ENCODE assay signal across 7 cellular contexts in the genomic region with DNA sequence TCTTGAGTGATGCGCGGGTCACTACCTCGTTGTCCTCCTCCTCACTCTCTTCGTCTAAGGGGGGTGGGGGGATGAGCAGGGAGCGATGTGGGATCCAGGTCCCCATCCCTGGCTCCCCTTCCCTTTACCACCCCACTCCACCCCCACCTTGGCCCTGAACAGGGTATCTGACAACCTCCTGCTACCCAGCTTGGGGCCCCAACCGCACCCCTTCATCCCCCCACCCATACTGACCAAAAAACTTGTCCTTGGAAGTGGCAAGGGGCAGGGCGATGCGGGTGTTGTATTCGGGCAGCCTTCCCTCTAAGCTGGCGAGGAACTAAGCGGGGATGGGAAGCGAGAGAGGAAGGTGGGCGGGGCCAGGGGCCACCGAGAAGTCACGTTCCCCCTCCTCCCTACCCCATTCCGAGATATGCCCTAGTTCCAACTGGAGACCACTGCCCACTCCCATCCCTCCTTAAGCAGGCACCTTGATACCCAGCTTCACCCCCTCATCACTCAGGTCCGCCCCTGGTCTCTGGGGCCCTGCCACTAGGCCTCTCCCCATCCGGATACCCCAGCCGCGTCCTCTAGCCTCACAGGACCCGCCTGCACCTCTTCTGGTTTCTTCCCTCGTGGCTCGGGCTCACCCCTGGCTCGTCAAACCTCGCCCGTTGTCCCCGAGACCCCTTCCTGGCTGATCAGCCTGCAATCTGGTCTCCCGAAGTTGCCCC. TPM values are rescaled to one million over a fixed set of nuclear protein-coding genes. Genes with fewer than 3 reads are reported as not detected.
DNase-seq lines count a peak whose midpoint lies in the region; ATAC-seq, FAIRE-seq and TF ChIP-seq lines count a peak whose summit lies in the region.
"Had no signal": no experiment of that assay in that cellular context is flagged by ENCODE, and none has a peak within 500 bp of the region (broad histone marks: within the 10 kb centered on the region; RNA-seq: fewer than 3 reads in every experiment).

No MANE protein-coding gene starts in this region.

- H3K27me3 ChIP-seq in astrocyte (ENCODE audit: insufficient read depth, low read length), result peaks cover 58% of the 10 kb centered on the region
- H3K27me3 ChIP-seq in naive thymus-derived CD4-positive, alpha-beta T cell (ENCODE audit: control insufficient read depth in 2 of 2, insufficient read depth in 2 of 2, low read length in 2 of 2), result peaks cover 9 to 36% of the 10 kb centered on the region in 2 donors

- no peak overlapping the region for H3K9ac ChIP-seq in astrocyte (ENCODE audit: low read length)

- no peak for ATAC-seq in naive thymus-derived CD4-positive, alpha-beta T cell
- no peak for ATAC-seq in omental fat pad (ENCODE audit: low FRiP score)

- intact Hi-C loops in naive thymus-derived CD4-positive, alpha-beta T cell (cut with micrococcal nuclease), result no loop called here

- H3K9me3 ChIP-seq in astrocyte (ENCODE audit: insufficient read depth, low read depth, low read length), result no peaks in the 10 kb centered on the region
- no peaks in the 10 kb centered on the region for H3K9me3 ChIP-seq in naive thymus-derived CD4-positive, alpha-beta T cell (ENCODE audit: control insufficient read depth in 2 of 3, low read length in 3 of 3)

- no peaks in the 10 kb centered on the region for H3K36me3 Mint-ChIP-seq in astrocyte (ENCODE audit: low read depth, unreplicated experiment)
- H3K36me3 Mint-ChIP-seq in naive thymus-derived CD4-positive, alpha-beta T cell, result no peaks in the 10 kb centered on the region

- DNase-seq in DMS153 treated with DMSO at 0.1 percent for 48 hours (lab: John Stamatoyannopoulos, UW; ENCODE audit: unreplicated experiment), result peak; percentile 10
- DNase-seq in astrocyte (ENCODE audit: low read depth), result no peak
- DNase-seq in naive thymus-derived CD4-positive, alpha-beta T cell, result peak in 2 of 9 donors; percentile 24 to 29
- no peak for DNase-seq in omental fat pad (ENCODE audit: low spot score)
- no peak for DNase-seq in GM19239 (ENCODE audit: insufficient read length, low spot score)
- DNase-seq in DMS 273 treated with DMSO at 0.1 percent for 48 hours (lab: John Stamatoyannopoulos, UW), result no peak

- CTCF ChIA-PET in naive thymus-derived CD4-positive, alpha-beta T cell (lab: Charles Lee), result interaction anchor here (0.8 to 1.2 kb wide), 2 partner anchors 40 to 44 kb away, joined by 4 read pairs; no protein-coding TSS in a partner anchor

- H3K27me3 Mint-ChIP-seq in astrocyte (ENCODE audit: low read depth, unreplicated experiment), result peaks cover 46% of the 10 kb centered on the region
- H3K27me3 Mint-ChIP-seq in naive thymus-derived CD4-positive, alpha-beta T cell, result peaks cover 34 to 76% (median 52%) of the 10 kb centered on the region in 5 donors

- no peaks in the 10 kb centered on the region for H3K4me1 Mint-ChIP-seq in astrocyte (ENCODE audit: low read depth, unreplicated experiment)
- H3K4me1 Mint-ChIP-seq in naive thymus-derived CD4-positive, alpha-beta T cell, result peaks cover 27 to 45% (median 36%) of the 10 kb centered on the region in 7 donors

- POLR2A ChIA-PET in naive thymus-derived CD4-positive, alpha-beta T cell (lab: Charles Lee), result interaction anchor here (0.6 to 5.4 kb wide), 5 partner anchors 10 to 46 kb away, joined by 3 to 31 read pairs (median 5); partner anchors contain the start of genes EPOR and SWSAP1

- H3K4me3 ChIP-seq in astrocyte (ENCODE audit: insufficient read depth, low read depth, low read length), result no peak overlapping the region
- peak overlapping the region; percentile 47 for H3K4me3 ChIP-seq in naive thymus-derived CD4-positive, alpha-beta T cell (ENCODE audit: low read length)

- no peak overlapping the region for H3K4me3 Mint-ChIP-seq in astrocyte (ENCODE audit: unreplicated experiment)
- peak overlapping the region; percentile 57 to 85 (median 76) for H3K4me3 Mint-ChIP-seq in naive thymus-derived CD4-positive, alpha-beta T cell

- H3K27ac ChIP-seq in astrocyte (ENCODE audit: low read depth, low read length), result no peak overlapping the region
- no peak overlapping the region for H3K27ac ChIP-seq in naive thymus-derived CD4-positive, alpha-beta T cell (ENCODE audit: low read depth, low read length)

- H2AFZ ChIP-seq in astrocyte (ENCODE audit: low read depth, low read length), result no peak overlapping the region

- H3K4me2 ChIP-seq in astrocyte (ENCODE audit: low read length), result peak overlapping the region; percentile 54

- no peak for FAIRE-seq in astrocyte (lab: Jason Lieb, UNC)
- no peak for FAIRE-seq in GM19239 (lab: Jason Lieb, UNC)

- H4K20me1 ChIP-seq in astrocyte (ENCODE audit: insufficient read depth, low read length), result no peaks in the 10 kb centered on the region

- H3K36me3 ChIP-seq in astrocyte (ENCODE audit: insufficient read depth, low read length), result no peaks in the 10 kb centered on the region
- no peaks in the 10 kb centered on the region for H3K36me3 ChIP-seq in naive thymus-derived CD4-positive, alpha-beta T cell (ENCODE audit: control insufficient read depth in 2 of 3, insufficient read depth in 3 of 3, low read length in 3 of 3)

- peaks cover 3% of the 10 kb centered on the region for H3K4me1 ChIP-seq in astrocyte (ENCODE audit: insufficient read depth, low read length)
- peaks cover 14 to 40% of the 10 kb centered on the region in 2 donors for H3K4me1 ChIP-seq in naive thymus-derived CD4-positive, alpha-beta T cell (ENCODE audit: control insufficient read depth in 2 of 2, insufficient read depth in 2 of 2, low read length in 2 of 2)

- H3K9me3 Mint-ChIP-seq in astrocyte (ENCODE audit: unreplicated experiment), result peaks cover 3% of the 10 kb centered on the region
- peaks cover 0 to 3% (median 0%) of the 10 kb centered on the region in 11 donors for H3K9me3 Mint-ChIP-seq in naive thymus-derived CD4-positive, alpha-beta T cell

- no peaks in the 10 kb centered on the region for H3K79me2 ChIP-seq in astrocyte (ENCODE audit: insufficient read depth, low read length)

- no peak for TF ChIP-seq CTCF in astrocyte (IDR thresholded peaks at IDR 0.05; ENCODE audit: insufficient read depth, low read depth, low read length)
- no peak for TF ChIP-seq CTCF in omental fat pad (IDR thresholded peaks at IDR 0.05)

- H3K27ac Mint-ChIP-seq in astrocyte (ENCODE audit: unreplicated experiment), result no peak overlapping the region
- H3K27ac Mint-ChIP-seq in naive thymus-derived CD4-positive, alpha-beta T cell, result peak overlapping the region in 2 of 9 donors; percentile 41 to 52

RNA-seq across cellular contexts. Expression of gene RGL3, which starts 1.9 kb away (rescaled TPM):
- 1.3 and 3.6 TPM in 2 replicates for total RNA-seq in astrocyte
- not detected for total RNA-seq in naive thymus-derived CD4-positive, alpha-beta T cell
- not detected for polyA plus RNA-seq in naive thymus-derived CD4-positive, alpha-beta T cell
- total RNA-seq in omental fat pad, result 10 to 100 TPM in 1 of 4 donors, 1 to 10 TPM in 3; 5.9 to 22.9 (median 7.3) TPM
- total RNA-seq: T-helper 1 cell treated with Interleukin-12 subunit alpha and Interleukin-12 subunit beta and Interleukin-4 antibody, amounts not matched to agents 30 ng/mL and 1 ng/mL, for 36 hours had no signal

RNA-seq across cellular contexts. Expression of gene ODAD3, which starts 13.9 kb away (rescaled TPM):
- total RNA-seq in astrocyte, result 0.62 and 0.66 TPM in 2 replicates
- total RNA-seq in naive thymus-derived CD4-positive, alpha-beta T cell, result not detected
- not detected for polyA plus RNA-seq in naive thymus-derived CD4-positive, alpha-beta T cell
- under 1 TPM in 1 of 4 donors, not detected in 3; 0.46 TPM for total RNA-seq in omental fat pad
- total RNA-seq: T-helper 1 cell treated with Interleukin-12 subunit alpha and Interleukin-12 subunit beta and Interleukin-4 antibody, amounts not matched to agents 30 ng/mL and 1 ng/mL, for 36 hours had no signal

RNA-seq across cellular contexts. Expression of gene PRKCSH, which starts 14.4 kb away (rescaled TPM):
- total RNA-seq in astrocyte (405 and 431 TPM in 2 replicates), omental fat pad (100 to 1,000 TPM in 1 of 4 donors, 10 to 100 TPM in 3; 65.6 to 101 (median 87.6) TPM)
- total RNA-seq in naive thymus-derived CD4-positive, alpha-beta T cell, result 100 to 1,000 TPM; 254 to 332 (median 288) TPM
- 10 to 100 TPM; 30.6 to 53.9 TPM for polyA plus RNA-seq in naive thymus-derived CD4-positive, alpha-beta T cell

RNA-seq across cellular contexts. Expression of gene EPOR, which starts 36.9 kb away (rescaled TPM):
- 4.4 and 4.7 TPM in 2 replicates for total RNA-seq in astrocyte
- total RNA-seq in naive thymus-derived CD4-positive, alpha-beta T cell, result 1 to 10 TPM; 5.1 to 9.5 (median 8.4) TPM
- polyA plus RNA-seq in naive thymus-derived CD4-positive, alpha-beta T cell, result 10 to 100 TPM in 1 of 2 donors, 1 to 10 TPM in 1; 5.9 to 14.8 TPM
- total RNA-seq in omental fat pad, result 10 to 100 TPM in 1 of 4 donors, 1 to 10 TPM in 3; 3.8 to 13.7 (median 6.3) TPM

RNA-seq across cellular contexts. Expression of gene SWSAP1, which starts 46.6 kb away (rescaled TPM):
- 1.7 and 1.8 TPM in 2 replicates for total RNA-seq in astrocyte
- 1 to 10 TPM; 3.4 to 4.2 (median 4.0) TPM for total RNA-seq in naive thymus-derived CD4-positive, alpha-beta T cell
- 1 to 10 TPM; 5.9 to 7.3 TPM for polyA plus RNA-seq in naive thymus-derived CD4-positive, alpha-beta T cell
- total RNA-seq in omental fat pad, result 1 to 10 TPM in 3 of 4 donors, under 1 TPM in 1; 0.48 to 3.8 (median 1.6) TPM
